Comparison of ENCODE assay signal across 8 cellular contexts in genomic region chr11:68271781-68272608, GRCh38. TPM values are rescaled to one million over a fixed set of nuclear protein-coding genes. Genes with fewer than 3 reads are reported as not detected.
DNase-seq lines count a peak whose midpoint lies in the region; ATAC-seq and TF ChIP-seq lines count a peak whose summit lies in the region.

Gene C11orf24, minus strand, starts transcription at chr11:68271973. Its CDS starts 8,206 bp downstream, at chr11:68263767.

- intact Hi-C loops in activated CD4-positive, alpha-beta T cell treated with anti-CD3 and anti-CD28 coated beads, Interleukin-2, amount 10 ng/mL, durations not matched to agents 24 days and 14 days (cut with micrococcal nuclease), result loop anchor here (1.0 kb wide), 2 partner anchors 10 to 25 kb away; no protein-coding TSS in a partner anchor
- intact Hi-C loops in colonic mucosa (cut with DNase I), result no loop called here

- POLR2A ChIA-PET in BJ (lab: Charles Lee), result interaction anchor here (0.5 to 1.0 kb wide), 3 partner anchors 48 to 101 kb away, joined by 3 to 5 read pairs (median 3); no protein-coding TSS in a partner anchor

- peak within 1 kb of the TSS; percentile 97 for H3K27ac ChIP-seq in colonic mucosa

- H3K27ac Mint-ChIP-seq in activated CD4-positive, alpha-beta T cell treated with anti-CD3 and anti-CD28 coated beads, Interleukin-2, amount 10 ng/mL, durations not matched to agents 24 days and 14 days, result peak within 1 kb of the TSS; percentile 92

- no peaks in the 10 kb centered on the region for H3K9me3 ChIP-seq in colonic mucosa

- H3K4me3 ChIP-seq in BJ (ENCODE audit: low read depth, low read length), result peak within 1 kb of the TSS; percentile 98
- peak within 1 kb of the TSS; percentile 75 for H3K4me3 ChIP-seq in colonic mucosa

- H3K27me3 Mint-ChIP-seq in activated CD4-positive, alpha-beta T cell treated with anti-CD3 and anti-CD28 coated beads, Interleukin-2, amount 10 ng/mL, durations not matched to agents 24 days and 14 days, result no peaks in the 10 kb centered on the region

- CTCF ChIA-PET in BJ (lab: Yijun Ruan, JAX), result interaction anchor here (1.0 to 3.0 kb wide), 7 partner anchors 12 to 130 kb away, joined by 3 to 28 read pairs (median 4); no protein-coding TSS in a partner anchor

- ATAC-seq in GM19328 (IDR thresholded peaks at IDR 0.05; ENCODE audit: unreplicated experiment) (peak; percentile 77), HG03469 (IDR thresholded peaks at IDR 0.05; ENCODE audit: unreplicated experiment) (peak; percentile 45)

- H3K9ac ChIP-seq in colonic mucosa (ENCODE audit: low read depth in 2 of 2, low read length in 2 of 2), result peak within 1 kb of the TSS; percentile 98 to 99

- H3K4me1 ChIP-seq in colonic mucosa, result peaks cover 8% of the 10 kb centered on the region

- DNase-seq in BJ (ENCODE audit: low read depth) (peak; percentile 57), NCI-H526 treated with DMSO at 0.1 percent for 48 hours (lab: John Stamatoyannopoulos, UW) (peak; percentile 94), colonic mucosa (peak; percentile 95), left kidney (ENCODE audit: low read depth, low spot score) (peak; percentile 98)
- peak; percentile 98 for DNase-seq in activated CD4-positive, alpha-beta T cell treated with anti-CD3 and anti-CD28 coated beads, Interleukin-2, amount 10 ng/mL, durations not matched to agents 24 days and 14 days
- peak; percentile 92 for DNase-seq in stimulated activated CD4-positive, alpha-beta T cell treated with anti-CD3 and anti-CD28 coated beads, Interleukin-1b, Interleukin-23, amount 100 ng/mL, for 48 hours

- TF ChIP-seq CTCF in BJ (IDR thresholded peaks at IDR 0.05; ENCODE audit: insufficient read depth, low read depth, low read length) (no peak), colonic mucosa (IDR thresholded peaks at IDR 0.05) (no peak)

- H3K27me3 ChIP-seq in BJ (ENCODE audit: control insufficient read depth, insufficient read depth, low read length) (no peaks in the 10 kb centered on the region), colonic mucosa (no peaks in the 10 kb centered on the region)

- peak within 1 kb of the TSS; percentile 94 for H3K4me3 Mint-ChIP-seq in activated CD4-positive, alpha-beta T cell treated with anti-CD3 and anti-CD28 coated beads, Interleukin-2, amount 10 ng/mL, durations not matched to agents 24 days and 14 days

- H3K9me3 Mint-ChIP-seq in activated CD4-positive, alpha-beta T cell treated with anti-CD3 and anti-CD28 coated beads, Interleukin-2, amount 10 ng/mL, durations not matched to agents 24 days and 14 days, result no peaks in the 10 kb centered on the region

- H3K36me3 ChIP-seq in BJ (ENCODE audit: control insufficient read depth, insufficient read depth, low read length) (peaks cover 9% of the 10 kb centered on the region), colonic mucosa (no peaks in the 10 kb centered on the region)

- H3K4me1 Mint-ChIP-seq in activated CD4-positive, alpha-beta T cell treated with anti-CD3 and anti-CD28 coated beads, Interleukin-2, amount 10 ng/mL, durations not matched to agents 24 days and 14 days, result peaks cover 26% of the 10 kb centered on the region

- peaks cover 3% of the 10 kb centered on the region for H3K36me3 Mint-ChIP-seq in activated CD4-positive, alpha-beta T cell treated with anti-CD3 and anti-CD28 coated beads, Interleukin-2, amount 10 ng/mL, durations not matched to agents 24 days and 14 days (ENCODE audit: low read depth)

RNA-seq across cellular contexts. Expression of gene C11orf24, which starts in this region (rescaled TPM):
- 64.3 and 97.3 TPM in 2 replicates for polyA plus RNA-seq in BJ (2011; rRNA removed)
- 78.2 and 94.5 TPM in 2 replicates for polyA minus RNA-seq in BJ (2011; rRNA and poly(A)+ RNA removed)
- 38.0 and 43.2 TPM in 2 replicates for total RNA-seq in activated CD4-positive, alpha-beta T cell treated with anti-CD3 and anti-CD28 coated beads, Interleukin-2, amount 10 ng/mL, durations not matched to agents 24 days and 14 days
- 10 to 100 TPM; 55.3 to 66.6 TPM for total RNA-seq in colonic mucosa

Comparison
In these comparisons a context has a peak if more than half of its experiments do, and no peak if none do; other contexts are left out.
1. Peak in every context shown above with its lines: DNase-seq, ATAC-seq, H3K4me3 ChIP-seq and H3K27ac ChIP-seq.